Comparison of ENCODE assay signal across 8 cellular contexts in genomic region chr9:94029932-94030317, GRCh38. TPM values are rescaled to one million over a fixed set of nuclear protein-coding genes. Genes with fewer than 3 reads are reported as not detected.
A peak's percentile ranks its signal among the peaks of the same experiment; 100 is the strongest.
DNase-seq lines count a peak whose midpoint lies in the region; ATAC-seq and TF ChIP-seq lines count a peak whose summit lies in the region.

No MANE protein-coding gene starts in this region.

- H3K56ac ChIP-seq in IMR-90 (ENCODE audit: extremely low read depth, insufficient read depth, low read length), result no peak overlapping the region

- BruUV-seq in IMR-90 (replicated peaks; lab: Mats Ljungman, UMichigan), result no TSS peak

- intact Hi-C loops in IMR-90 (cut with micrococcal nuclease), result loop anchor here (10.0 kb wide), 1 partner anchor 1515 kb away; no protein-coding TSS in a partner anchor
- intact Hi-C loops in naive thymus-derived CD4-positive, alpha-beta T cell (cut with micrococcal nuclease), result loop anchor here (1.0 to 10.0 kb wide), 4 partner anchors 19 to 578 kb away; partner anchors contain the start of genes FAM120A (in 1 of the 2), FAM120AOS (in 1 of the 2) and PHF2 (in 1 of the 2)

- H3K9ac ChIP-seq in IMR-90 (ENCODE audit: low read depth, low read length), result peak overlapping the region; percentile 58; the same call in 1 of the 2 replicates

- H3K27ac ChIP-seq in IMR-90 (ENCODE audit: insufficient read depth, low read length), result peak overlapping the region; percentile 42; the same call in 1 of the 2 replicates
- peak overlapping the region; percentile 79 for H3K27ac ChIP-seq in naive thymus-derived CD4-positive, alpha-beta T cell (ENCODE audit: low read depth, low read length)

- TF ChIP-seq CTCF in BE2C (IDR thresholded peaks at IDR 0.05; ENCODE audit: low read depth, low read length) (no peak), IMR-90 (conservative IDR thresholded peaks at IDR 0.05; ENCODE audit: low read depth, low read length) (no peak), chondrocyte (IDR thresholded peaks at IDR 0.05) (no peak)

- H2AK9ac ChIP-seq in IMR-90 (replicated peaks; ENCODE audit: low read depth, low read length, poor library complexity), result peak overlapping the region; percentile 23

- CTCF ChIA-PET in IMR-90 (lab: Yijun Ruan, JAX), result interaction anchor here (1.0 kb wide), 1 partner anchor 15 kb away, joined by 3 read pairs; no protein-coding TSS in a partner anchor
- CTCF ChIA-PET in naive thymus-derived CD4-positive, alpha-beta T cell (lab: Charles Lee), result no interaction called here

- no peak overlapping the region for H2BK5ac ChIP-seq in IMR-90 (ENCODE audit: low read depth, low read length, poor library complexity, severe bottlenecking)

- no peaks in the 10 kb centered on the region for H3K27me3 ChIP-seq in BE2C
- no peaks in the 10 kb centered on the region for H3K27me3 ChIP-seq in IMR-90 (ENCODE audit: control insufficient read depth, insufficient read depth, low read length)
- peaks cover 0 to 6% of the 10 kb centered on the region in 2 donors for H3K27me3 ChIP-seq in naive thymus-derived CD4-positive, alpha-beta T cell (ENCODE audit: control insufficient read depth in 2 of 2, insufficient read depth in 2 of 2, low read length in 2 of 2)

- no peak overlapping the region for H2AK5ac ChIP-seq in IMR-90 (ENCODE audit: low read depth, low read length)

- peaks cover 39% of the 10 kb centered on the region for H3K4me1 Mint-ChIP-seq in chondrocyte (ENCODE audit: low read depth)
- peaks cover 10 to 41% (median 34%) of the 10 kb centered on the region in 7 donors for H3K4me1 Mint-ChIP-seq in naive thymus-derived CD4-positive, alpha-beta T cell

- no peaks in the 10 kb centered on the region for H3K9me1 ChIP-seq in IMR-90 (ENCODE audit: insufficient read depth, low read length)

- H3K27me3 Mint-ChIP-seq in chondrocyte (ENCODE audit: low read depth), result no peaks in the 10 kb centered on the region
- H3K27me3 Mint-ChIP-seq in naive thymus-derived CD4-positive, alpha-beta T cell, result peaks cover 0 to 12% (median 6%) of the 10 kb centered on the region in 5 donors

- no peaks in the 10 kb centered on the region for H3K9me3 ChIP-seq in BE2C
- H3K9me3 ChIP-seq in IMR-90 (ENCODE audit: control insufficient read depth, insufficient read depth, low read length), result peaks cover 3% of the 10 kb centered on the region; the same call in 1 of the 2 replicates
- H3K9me3 ChIP-seq in naive thymus-derived CD4-positive, alpha-beta T cell (ENCODE audit: control insufficient read depth in 2 of 3, low read length in 3 of 3), result no peaks in the 10 kb centered on the region

- dilution Hi-C loops in IMR-90 (cut with HindIII; ENCODE audit: low sequenced_read_pairs, unreplicated experiment), result no loop called here

- no peak overlapping the region for H3K18ac ChIP-seq in IMR-90 (ENCODE audit: low read depth, low read length)

- peak overlapping the region; percentile 93 for H3K4me3 ChIP-seq in BE2C (ENCODE audit: low read depth, low read length)
- H3K4me3 ChIP-seq in IMR-90 (ENCODE audit: insufficient read depth, low read depth, low read length), result peak overlapping the region; percentile 93
- peak overlapping the region; percentile 89 for H3K4me3 ChIP-seq in naive thymus-derived CD4-positive, alpha-beta T cell (ENCODE audit: low read length)

- no peak for ATAC-seq in IMR-90 (ENCODE audit: low read depth)
- no peak for ATAC-seq in naive thymus-derived CD4-positive, alpha-beta T cell
- ATAC-seq in HG03342 (IDR thresholded peaks at IDR 0.05; ENCODE audit: unreplicated experiment), result no peak

- peak overlapping the region; percentile 96 for H2AFZ ChIP-seq in IMR-90 (replicated peaks; ENCODE audit: low read length, poor library complexity)

- POLR2A ChIA-PET in IMR-90 (lab: Charles Lee; ENCODE audit: unreplicated experiment), result no interaction called here
- POLR2A ChIA-PET in naive thymus-derived CD4-positive, alpha-beta T cell (lab: Charles Lee), result interaction anchor here (1.1 kb wide), 1 partner anchor 21 kb away, joined by 3 read pairs; no protein-coding TSS in a partner anchor

- H2BK120ac ChIP-seq in IMR-90 (ENCODE audit: low read depth, low read length), result no peak overlapping the region

- H2BK15ac ChIP-seq in IMR-90 (ENCODE audit: low read depth, low read length), result no peak overlapping the region

- no peak overlapping the region for H4K5ac ChIP-seq in IMR-90 (ENCODE audit: low read depth, low read length)

- peak overlapping the region; percentile 82 for H3K4me2 ChIP-seq in IMR-90 (ENCODE audit: low read depth, low read length)

- 0% methylated on average over 1 of the region's 6 CpGs; no CpG with 5 or more reads in 1 of the 2 experiments for WGBS in IMR-90 (ENCODE audit: extremely low coverage in 2 of 2, insufficient read length in 1 of 2), 2 experiments

- H3K4me1 ChIP-seq in BE2C (no peaks in the 10 kb centered on the region), IMR-90 (ENCODE audit: control insufficient read depth, insufficient read depth, low read length) (no peaks in the 10 kb centered on the region)
- peaks cover 0 to 10% of the 10 kb centered on the region in 2 donors for H3K4me1 ChIP-seq in naive thymus-derived CD4-positive, alpha-beta T cell (ENCODE audit: control insufficient read depth in 2 of 2, insufficient read depth in 2 of 2, low read length in 2 of 2)

- peaks cover 5% of the 10 kb centered on the region for H3K36me3 Mint-ChIP-seq in chondrocyte (ENCODE audit: low read depth)
- peaks cover 0 to 4% (median 2%) of the 10 kb centered on the region in 5 donors for H3K36me3 Mint-ChIP-seq in naive thymus-derived CD4-positive, alpha-beta T cell

- peak overlapping the region; percentile 56; the same call in 1 of the 2 replicates for H3K14ac ChIP-seq in IMR-90 (replicated peaks; ENCODE audit: low read depth, low read length)

- H3K36me3 ChIP-seq in BE2C, result no peaks in the 10 kb centered on the region
- no peaks in the 10 kb centered on the region for H3K36me3 ChIP-seq in IMR-90 (ENCODE audit: control insufficient read depth, insufficient read depth, low read length)
- peaks cover 0 to 5% (median 0%) of the 10 kb centered on the region in 3 experiments for H3K36me3 ChIP-seq in naive thymus-derived CD4-positive, alpha-beta T cell (ENCODE audit: control insufficient read depth in 2 of 3, insufficient read depth in 3 of 3, low read length in 3 of 3)

- no peak overlapping the region for H2BK20ac ChIP-seq in IMR-90 (ENCODE audit: low read depth, low read length)

- H4K8ac ChIP-seq in IMR-90 (ENCODE audit: low read depth in 2 of 2, low read length in 2 of 2), result peak overlapping the region; percentile 62 to 85; a peak in 3 of 4 replicates

- no peak overlapping the region for H4K91ac ChIP-seq in IMR-90 (ENCODE audit: insufficient read depth, low read depth, low read length)

- H3K23ac ChIP-seq in IMR-90 (ENCODE audit: low read depth, low read length), result peak overlapping the region; percentile 33; the same call in 1 of the 2 replicates

- H3K79me1 ChIP-seq in IMR-90 (ENCODE audit: low read depth in 1 of 2, low read length in 2 of 2), result peaks cover 20 to 25% of the 10 kb centered on the region in 2 experiments

- peaks cover 13% of the 10 kb centered on the region for H3K9me3 Mint-ChIP-seq in chondrocyte (ENCODE audit: low read depth)
- H3K9me3 Mint-ChIP-seq in naive thymus-derived CD4-positive, alpha-beta T cell, result peaks cover 0 to 6% (median 2%) of the 10 kb centered on the region in 11 donors

- H3K27ac Mint-ChIP-seq in chondrocyte (ENCODE audit: unreplicated experiment), result peak overlapping the region; percentile 99
- H3K27ac Mint-ChIP-seq in naive thymus-derived CD4-positive, alpha-beta T cell, result peak overlapping the region; percentile 81 to 99 (median 94)

- peak overlapping the region; percentile 100 for H3K4me3 Mint-ChIP-seq in chondrocyte (ENCODE audit: unreplicated experiment)
- H3K4me3 Mint-ChIP-seq in naive thymus-derived CD4-positive, alpha-beta T cell, result peak overlapping the region; percentile 93 to 100 (median 98)

- no peak for TF ChIP-seq RAD21 in IMR-90 (IDR thresholded peaks at IDR 0.05; ENCODE audit: low read length)

- no peaks in the 10 kb centered on the region for H4K20me1 ChIP-seq in IMR-90 (ENCODE audit: insufficient read depth, low read length)

- in situ Hi-C loops in IMR-90 (cut with MboI; ENCODE audit: low sequenced_read_pairs), result no loop called here

- DNase-seq in BE2C, result no peak
- no peak for DNase-seq in IMR-90
- no peak for DNase-seq in chondrocyte (ENCODE audit: low spot score)
- no peak for DNase-seq in naive thymus-derived CD4-positive, alpha-beta T cell
- no peak for DNase-seq in activated gamma-delta T cell treated with Interleukin-2 at 50 U/mL for 16 hours
- DNase-seq in SKM-1 treated with dmso at 0.1 percent for 144 hours (lab: John Stamatoyannopoulos, UW; ENCODE audit: unreplicated experiment), result no peak
- no peak for DNase-seq in NCI-H1417 treated with DMSO at 0.1 percent for 48 hours (lab: John Stamatoyannopoulos, UW)

- H3K4ac ChIP-seq in IMR-90 (ENCODE audit: low read depth, low read length), result peak overlapping the region; percentile 19; the same call in 1 of the 2 replicates

- TF ChIP-seq POLR2A in IMR-90 (IDR thresholded peaks at IDR 0.05; ENCODE audit: low read depth, low read length), result no peak

TF ChIP-seq in IMR-90, 13 proteins besides CTCF, POLR2A, EP300 and RAD21:
- TF ChIP-seq MAZ (IDR thresholded peaks at IDR 0.05; ENCODE audit: borderline replicate concordance, low read depth, low read length) (no peak), USF2 (IDR thresholded peaks at IDR 0.05; ENCODE audit: low read depth, low read length) (no peak), MXI1 (IDR thresholded peaks at IDR 0.05; ENCODE audit: borderline replicate concordance, low read depth, low read length) (no peak), CEBPB (IDR thresholded peaks at IDR 0.05; ENCODE audit: low read depth, low read length) (no peak), CHD1 (IDR thresholded peaks at IDR 0.05; ENCODE audit: low read depth, low read length) (no peak), RCOR1 (IDR thresholded peaks at IDR 0.05; ENCODE audit: insufficient replicate concordance, low read length) (no peak)
TF ChIP-seq in IMR-90: peak in this region for 0.

RNA-seq across cellular contexts. Expression of gene PTPDC1, which starts 54.3 kb away (rescaled TPM):
- polyA plus RNA-seq in BE2C (2012; ENCODE audit: insufficient read depth, insufficient read length, low read depth), result 4.7 TPM
- total RNA-seq in IMR-90 (2012; rRNA removed) (6.1 TPM in 2 replicates), chondrocyte (14.9 to 24.0 TPM (median 16.0 TPM) in 3 replicates)
- polyA plus RNA-seq in IMR-90 (2012; rRNA removed), result 3.3 and 3.9 TPM in 2 replicates
- 1.2 and 1.4 TPM in 2 replicates for polyA plus RNA-seq in IMR-90 (2012; cell fraction: cytosol; rRNA removed)
- polyA plus RNA-seq in IMR-90 (2012; cell fraction: nucleus; rRNA removed; ENCODE audit: low replicate concordance), result 4.2 and 16.8 TPM in 2 replicates
- total RNA-seq in naive thymus-derived CD4-positive, alpha-beta T cell, result 1 to 10 TPM; 4.1 to 8.5 (median 4.7) TPM
- polyA plus RNA-seq in naive thymus-derived CD4-positive, alpha-beta T cell, result 1 to 10 TPM; 2.5 to 3.5 TPM
